In the genomic region with DNA sequence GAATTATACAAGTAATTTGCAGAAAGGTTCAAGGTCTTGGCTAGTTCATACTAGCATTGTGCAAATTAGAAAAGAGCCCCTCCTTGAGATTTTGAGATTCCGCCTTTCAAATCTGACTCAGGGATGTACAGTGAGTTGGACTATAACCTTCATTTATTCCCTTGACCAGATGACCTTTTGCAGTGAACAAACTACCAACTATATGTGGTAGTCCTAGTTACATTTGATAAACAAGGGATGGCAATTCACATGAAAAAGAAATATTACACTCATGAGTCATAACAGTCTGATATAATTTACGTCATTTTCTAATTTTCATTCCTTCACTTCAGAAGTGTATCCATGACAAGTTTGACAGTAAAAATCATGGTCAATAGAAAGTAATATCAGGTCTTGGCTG, we compare ENCODE assay signal across 1 cellular context.
TF ChIP-seq lines count a peak whose summit lies in the region.

No MANE protein-coding gene starts in this region.

TF ChIP-seq in HEK293, 187 proteins besides CTCF, POLR2A, EP300 and RAD21 (continued from another document):
- TF ChIP-seq, protein P1, sequence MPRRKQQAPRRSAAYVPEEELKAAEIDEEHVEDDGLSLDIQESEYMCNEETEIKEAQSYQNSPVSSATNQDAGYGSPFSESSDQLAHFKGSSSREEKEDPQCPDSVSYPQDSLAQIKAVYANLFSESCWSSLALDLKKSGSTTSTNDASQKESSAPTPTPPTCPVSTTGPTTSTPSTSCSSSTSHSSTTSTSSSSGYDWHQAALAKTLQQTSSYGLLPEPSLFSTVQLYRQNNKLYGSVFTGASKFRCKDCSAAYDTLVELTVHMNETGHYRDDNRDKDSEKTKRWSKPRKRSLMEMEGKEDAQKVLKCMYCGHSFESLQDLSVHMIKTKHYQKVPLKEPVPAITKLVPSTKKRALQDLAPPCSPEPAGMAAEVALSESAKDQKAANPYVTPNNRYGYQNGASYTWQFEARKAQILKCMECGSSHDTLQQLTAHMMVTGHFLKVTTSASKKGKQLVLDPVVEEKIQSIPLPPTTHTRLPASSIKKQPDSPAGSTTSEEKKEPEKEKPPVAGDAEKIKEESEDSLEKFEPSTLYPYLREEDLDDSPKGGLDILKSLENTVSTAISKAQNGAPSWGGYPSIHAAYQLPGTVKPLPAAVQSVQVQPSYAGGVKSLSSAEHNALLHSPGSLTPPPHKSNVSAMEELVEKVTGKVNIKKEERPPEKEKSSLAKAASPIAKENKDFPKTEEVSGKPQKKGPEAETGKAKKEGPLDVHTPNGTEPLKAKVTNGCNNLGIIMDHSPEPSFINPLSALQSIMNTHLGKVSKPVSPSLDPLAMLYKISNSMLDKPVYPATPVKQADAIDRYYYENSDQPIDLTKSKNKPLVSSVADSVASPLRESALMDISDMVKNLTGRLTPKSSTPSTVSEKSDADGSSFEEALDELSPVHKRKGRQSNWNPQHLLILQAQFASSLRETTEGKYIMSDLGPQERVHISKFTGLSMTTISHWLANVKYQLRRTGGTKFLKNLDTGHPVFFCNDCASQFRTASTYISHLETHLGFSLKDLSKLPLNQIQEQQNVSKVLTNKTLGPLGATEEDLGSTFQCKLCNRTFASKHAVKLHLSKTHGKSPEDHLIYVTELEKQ (tag by site-specific recombination; IDR thresholded peaks at IDR 0.05; ENCODE audit: borderline replicate concordance): no peak
